In the genomic region with DNA sequence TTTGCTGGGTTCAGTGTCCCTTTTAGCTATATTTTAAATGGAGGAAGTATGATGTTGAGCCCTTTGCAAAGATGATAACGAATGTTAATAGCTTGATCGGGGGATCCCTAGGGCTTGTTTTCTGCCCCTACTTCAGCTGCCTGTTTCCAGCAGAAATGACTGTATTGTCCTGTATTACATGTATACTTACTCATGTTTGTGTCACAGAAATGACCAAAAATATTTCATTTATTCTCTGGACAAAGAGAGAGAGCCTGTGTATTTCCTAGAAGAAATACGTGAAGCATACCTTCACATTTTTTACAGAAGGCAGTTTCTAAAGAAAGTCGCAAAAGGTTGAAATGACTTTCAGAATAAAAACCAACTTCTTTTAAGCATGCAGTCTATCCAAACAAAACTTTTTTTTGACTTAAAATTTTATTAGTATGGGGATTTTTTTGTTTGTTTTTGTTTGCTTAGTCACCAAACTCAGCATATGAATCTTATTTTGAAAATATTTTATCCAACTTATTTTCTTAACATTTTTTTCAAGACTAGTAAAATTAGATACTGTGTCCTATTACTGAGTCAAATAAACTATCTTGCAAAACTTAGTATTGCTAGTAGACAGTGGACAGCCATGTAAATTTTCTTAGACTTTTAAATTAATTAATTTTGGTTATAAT, we compare ENCODE assay signal across 30 cellular contexts.
A peak's percentile ranks its signal among the peaks of the same experiment; 100 is the strongest.
DNase-seq lines count a peak whose midpoint lies in the region; ATAC-seq, FAIRE-seq and TF ChIP-seq lines count a peak whose summit lies in the region.
"Had no signal": no experiment of that assay in that cellular context is flagged by ENCODE, and none has a peak within 500 bp of the region (broad histone marks: within the 10 kb centered on the region; RNA-seq: fewer than 3 reads in every experiment).

No MANE protein-coding gene starts in this region.

- no peaks in the 10 kb centered on the region for H3K27me3 ChIP-seq in small intestine (ENCODE audit: control insufficient read depth in 2 of 2, insufficient read depth in 2 of 2, low read length in 2 of 2)
- H3K27me3 ChIP-seq: breast epithelium, colonic mucosa, gastroesophageal sphincter, left lung had no signal

- WGBS in small intestine, 3 donors, result 80 to 92% (median 91%) methylated on average over 4 of the region's 4 CpGs

- H3K4me3 ChIP-seq in SK-N-MC, result no peak overlapping the region
- H3K4me3 ChIP-seq in fibroblast of mammary gland (ENCODE audit: control insufficient read depth, low read depth, low read length), result no peak overlapping the region
- no peak overlapping the region for H3K4me3 ChIP-seq in small intestine (ENCODE audit: low read depth in 1 of 2, low read length in 2 of 2)
- H3K4me3 ChIP-seq: breast epithelium, colonic mucosa, gastroesophageal sphincter, left lung had no signal

- DNase-seq in GM12892 (ENCODE audit: insufficient read length), result no peak
- no peak for DNase-seq in SK-N-MC (ENCODE audit: low read depth, low spot score)
- DNase-seq in fibroblast of mammary gland (ENCODE audit: low read depth), result peak; percentile 18
- no peak for DNase-seq in small intestine
- DNase-seq in KG1 (lab: John Stamatoyannopoulos, UW), result no peak
- no peak for DNase-seq in activated naive CD4-positive, alpha-beta T cell treated with anti-CD3 and anti-CD28 coated beads, Interleukin-2, amount 50 U/mL, for 16 hours
- DNase-seq: activated CD4-positive, alpha-beta T cell treated with anti-CD3 and anti-CD28 coated beads, Interleukin-2, amount 50 U/mL, for 4 hours; activated naive CD4-positive, alpha-beta T cell treated with anti-CD3 and anti-CD28 coated beads for 36 hours; amniotic stem cell; Caco-2; colonic mucosa; DMS79 treated with DMSO at 0.1 percent for 48 hours; effector memory CD8-positive, alpha-beta T cell; H7; hippocampal formation; left lung; mesendoderm; naive B cell; NCI-H1105; NCI-H1930; NCI-H526 treated with DMSO at 0.1 percent for 48 hours; stimulated activated CD4-positive, alpha-beta T cell treated with anti-CD3 and anti-CD28 coated beads, Interleukin-2, amount 100 ng/mL, for 24 hours; T-helper 1 cell; trophoblast cell had no signal

- FAIRE-seq in GM12892 (lab: Jason Lieb, UNC) (peak; percentile 5), small intestine (lab: Jason Lieb, UNC) (peak; percentile 74)

- no peak for ATAC-seq in HG03139 (IDR thresholded peaks at IDR 0.05; ENCODE audit: unreplicated experiment)
- ATAC-seq: effector memory CD8-positive, alpha-beta T cell; esophagus mucosa; gastroesophageal sphincter; left lung; Panc1 had no signal

- no peak for TF ChIP-seq CTCF in fibroblast of mammary gland (conservative IDR thresholded peaks at IDR 0.05; ENCODE audit: control insufficient read depth, insufficient read depth, low read depth, low read length)

- no peak overlapping the region for H3K9ac ChIP-seq in SK-N-MC (ENCODE audit: insufficient read length)

- no peaks in the 10 kb centered on the region for H3K9me3 ChIP-seq in SK-N-MC (ENCODE audit: low read depth, low read length)
- H3K9me3 ChIP-seq in small intestine (ENCODE audit: control insufficient read depth, low read depth), result no peaks in the 10 kb centered on the region
- H3K9me3 ChIP-seq: breast epithelium, Caco-2, colonic mucosa, gastroesophageal sphincter, left lung had no signal

- H3K36me3 ChIP-seq in SK-N-MC (ENCODE audit: insufficient read depth, low read length) (peaks cover 6% of the 10 kb centered on the region; the same call in 1 of the 2 replicates), small intestine (ENCODE audit: control insufficient read depth in 2 of 2, insufficient read depth in 2 of 2, low read length in 2 of 2) (peaks cover 0 to 4% of the 10 kb centered on the region in 2 donors)
- H3K36me3 ChIP-seq: breast epithelium, colonic mucosa had no signal

- no peaks in the 10 kb centered on the region for H3K4me1 ChIP-seq in small intestine (ENCODE audit: control insufficient read depth in 2 of 2, insufficient read depth in 1 of 2, low read depth in 1 of 2, low read length in 1 of 2)
- H3K4me1 ChIP-seq: breast epithelium, colonic mucosa, left lung had no signal

- H3K27ac ChIP-seq in SK-N-MC, result 0 out of 2 replicates have a peak overlapping the region, but pooled peaks have one; percentile 32
- no peak overlapping the region for H3K27ac ChIP-seq in small intestine (ENCODE audit: low read depth in 1 of 2, low read length in 1 of 2)
- H3K27ac ChIP-seq: breast epithelium, C4-2B, colonic mucosa, gastroesophageal sphincter, left lung had no signal

- no peak for TF ChIP-seq POLR2A in GM12892 (IDR thresholded peaks at IDR 0.05; ENCODE audit: low read depth, low read length)
